10 cellular contexts compared by ENCODE assay signal in genomic region chr1:211928222-211928856, GRCh38.
DNase-seq lines count a peak whose midpoint lies in the region; ATAC-seq, FAIRE-seq and TF ChIP-seq lines count a peak whose summit lies in the region.
"Had no signal": no experiment of that assay in that cellular context is flagged by ENCODE, and none has a peak within 500 bp of the region (broad histone marks: within the 10 kb centered on the region; RNA-seq: fewer than 3 reads in every experiment).

No MANE protein-coding gene starts in this region.

- TF ChIP-seq CTCF in pancreas (IDR thresholded peaks at IDR 0.05) = no peak
- no peak for TF ChIP-seq CTCF in lower leg skin (IDR thresholded peaks at IDR 0.05)

- no peaks in the 10 kb centered on the region for H3K36me3 ChIP-seq in HUES48 (ENCODE audit: control insufficient read depth, insufficient read depth, low read length)
- no peaks in the 10 kb centered on the region for H3K36me3 ChIP-seq in duodenal mucosa (ENCODE audit: control insufficient read depth in 1 of 2, insufficient read depth in 2 of 2, low read length in 2 of 2)
- H3K36me3 ChIP-seq in pancreas = no peaks in the 10 kb centered on the region
- H3K36me3 ChIP-seq: heart right ventricle had no signal

- peaks cover 20% of the 10 kb centered on the region for H3K27me3 Mint-ChIP-seq in stimulated activated naive CD8-positive, alpha-beta T cell treated with anti-CD3 and anti-CD28 coated beads, Interleukin-15, amount 100 ng/mL, for 72 hours

- H3K9ac ChIP-seq in HUES48 (ENCODE audit: low read depth, low read length) (no peak overlapping the region), duodenal mucosa (ENCODE audit: low read depth in 1 of 2, low read length in 2 of 2) (peak overlapping the region in 1 of 2 donors; percentile 5)

- ATAC-seq in pancreas = peak in 3 of 4 donors; percentile 32 to 64 (median 36)
- ATAC-seq in stimulated activated naive CD8-positive, alpha-beta T cell treated with anti-CD3 and anti-CD28 coated beads, Interleukin-15, amount 100 ng/mL, for 72 hours = no peak
- ATAC-seq in GM18520 (IDR thresholded peaks at IDR 0.05; ENCODE audit: unreplicated experiment) = no peak
- ATAC-seq: activated T-helper 17 cell treated with anti-CD3 and anti-CD28 coated beads, Interleukin-2, amount 50 U/mL, for 72 hours had no signal

- H3K4me1 Mint-ChIP-seq in stimulated activated naive CD8-positive, alpha-beta T cell treated with anti-CD3 and anti-CD28 coated beads, Interleukin-15, amount 100 ng/mL, for 72 hours = peaks cover 9% of the 10 kb centered on the region
- H3K4me1 Mint-ChIP-seq: activated T-helper 17 cell treated with anti-CD3 and anti-CD28 coated beads, Interleukin-2, amount 50 U/mL, for 72 hours had no signal

- H3K9me3 ChIP-seq in HUES48 (ENCODE audit: control insufficient read depth, insufficient read depth, low read length) = no peaks in the 10 kb centered on the region
- H3K9me3 ChIP-seq in duodenal mucosa (ENCODE audit: control insufficient read depth in 1 of 2, low read length in 2 of 2) = no peaks in the 10 kb centered on the region
- H3K9me3 ChIP-seq in pancreas = no peaks in the 10 kb centered on the region
- H3K9me3 ChIP-seq: heart right ventricle had no signal

- WGBS in pancreas, 2 donors = 64 to 76% methylated on average over 2 of the region's 2 CpGs
- WGBS in lower leg skin, 2 donors = 54 to 61% methylated on average over 2 of the region's 2 CpGs

- no peak for FAIRE-seq in pancreas (lab: Jason Lieb, UNC)

- H3K27ac ChIP-seq in HUES48 (ENCODE audit: low read depth, low read length) (peak overlapping the region; percentile 75), duodenal mucosa (ENCODE audit: low read depth, low read length) (peak overlapping the region; percentile 77), pancreas (peak overlapping the region in 2 of 4 donors; percentile 59 to 77)

- intact Hi-C loops in pancreas (cut with DNase I) = no loop called here
- intact Hi-C loops in lower leg skin (cut with DNase I; ENCODE audit: low total_unique reads) = no loop called here

- H3K4me3 Mint-ChIP-seq in stimulated activated naive CD8-positive, alpha-beta T cell treated with anti-CD3 and anti-CD28 coated beads, Interleukin-15, amount 100 ng/mL, for 72 hours = no peak overlapping the region
- H3K4me3 Mint-ChIP-seq: activated T-helper 17 cell treated with anti-CD3 and anti-CD28 coated beads, Interleukin-2, amount 50 U/mL, for 72 hours; natural killer cell treated with Interleukin-12 subunit alpha and Interleukin-12 subunit beta and Interleukin-15 and Interleukin-18, amount 100 ng/mL, for 72 hours had no signal

- H3K27ac Mint-ChIP-seq in stimulated activated naive CD8-positive, alpha-beta T cell treated with anti-CD3 and anti-CD28 coated beads, Interleukin-15, amount 100 ng/mL, for 72 hours = no peak overlapping the region
- H3K27ac Mint-ChIP-seq: activated T-helper 17 cell treated with anti-CD3 and anti-CD28 coated beads, Interleukin-2, amount 50 U/mL, for 72 hours had no signal

- H3K9me3 Mint-ChIP-seq in stimulated activated naive CD8-positive, alpha-beta T cell treated with anti-CD3 and anti-CD28 coated beads, Interleukin-15, amount 100 ng/mL, for 72 hours = no peaks in the 10 kb centered on the region
- H3K9me3 Mint-ChIP-seq: activated T-helper 17 cell treated with anti-CD3 and anti-CD28 coated beads, Interleukin-2, amount 50 U/mL, for 72 hours; natural killer cell treated with Interleukin-12 subunit alpha and Interleukin-12 subunit beta and Interleukin-15 and Interleukin-18, amount 100 ng/mL, for 72 hours had no signal

- H3K4me3 ChIP-seq in HUES48 (ENCODE audit: low read depth, low read length) (no peak overlapping the region), duodenal mucosa (ENCODE audit: low read depth in 1 of 2, low read length in 2 of 2) (peak overlapping the region in 1 of 2 donors; percentile 33), pancreas (no peak overlapping the region), lower leg skin (ENCODE audit: low read depth, poor library complexity, severe bottlenecking) (no peak overlapping the region)
- H3K4me3 ChIP-seq: heart right ventricle had no signal

- H3K4me1 ChIP-seq in HUES48 (ENCODE audit: control insufficient read depth, insufficient read depth, low read length) (peaks cover 25% of the 10 kb centered on the region), duodenal mucosa (ENCODE audit: control insufficient read depth in 1 of 2, insufficient read depth in 2 of 2, low read length in 2 of 2) (peaks cover 20 to 21% of the 10 kb centered on the region in 2 donors), pancreas (peaks cover 0 to 16% (median 0%) of the 10 kb centered on the region in 3 donors)

- DNase-seq in NCI-H460 (ENCODE audit: extremely low read depth, low read depth) (peak; percentile 63), pancreas (no peak), lower leg skin (ENCODE audit: low spot score in 2 of 2) (no peak)
- DNase-seq in stimulated activated naive CD8-positive, alpha-beta T cell treated with anti-CD3 and anti-CD28 coated beads, Interleukin-15, amount 100 ng/mL, for 72 hours = no peak
- DNase-seq: heart right ventricle had no signal

- H3K27me3 ChIP-seq in HUES48 (ENCODE audit: control insufficient read depth, insufficient read depth, low read length) (no peaks in the 10 kb centered on the region), duodenal mucosa (ENCODE audit: control insufficient read depth in 1 of 2, insufficient read depth in 2 of 2, low read length in 2 of 2) (no peaks in the 10 kb centered on the region), pancreas (no peaks in the 10 kb centered on the region)

- no peak for TF ChIP-seq POLR2A in lower leg skin (IDR thresholded peaks at IDR 0.05)

Comparison
In these comparisons a context has a peak if more than half of its experiments do, and no peak if none do; other contexts are left out.
1. ATAC-seq: peak in pancreas (3 of 4); none in stimulated activated naive CD8-positive, alpha-beta T cell treated with anti-CD3 and anti-CD28 coated beads, Interleukin-15, amount 100 ng/mL, for 72 hours (single experiment) and GM18520 (single experiment).